9 cellular contexts compared by ENCODE assay signal in genomic region chr1:202237052-202237451, GRCh38. TPM values are rescaled to one million over a fixed set of nuclear protein-coding genes. Genes with fewer than 3 reads are reported as not detected.
DNase-seq lines count a peak whose midpoint lies in the region; ATAC-seq and TF ChIP-seq lines count a peak whose summit lies in the region.
"Had no signal": no experiment of that assay in that cellular context is flagged by ENCODE, and none has a peak within 500 bp of the region (broad histone marks: within the 10 kb centered on the region; RNA-seq: fewer than 3 reads in every experiment).

No MANE protein-coding gene starts in this region.

- H3K36me3 Mint-ChIP-seq in type B pancreatic cell = no peaks in the 10 kb centered on the region

- ATAC-seq in left lobe of liver (peak; percentile 76), GM18511 (IDR thresholded peaks at IDR 0.05; ENCODE audit: unreplicated experiment) (no peak)

- H3K4me3 ChIP-seq in H7 (ENCODE audit: insufficient read depth, low read depth, low read length) = no peak overlapping the region
- H3K4me3 ChIP-seq: SK-N-MC had no signal

- H3K27me3 Mint-ChIP-seq in type B pancreatic cell = peaks cover 28% of the 10 kb centered on the region

- H3K36me3 ChIP-seq in H7 (replicated peaks; ENCODE audit: control insufficient read depth, insufficient read depth, low read length) = no peaks in the 10 kb centered on the region

- DNase-seq in DMS 273 (lab: John Stamatoyannopoulos, UW; ENCODE audit: unreplicated experiment) = peak; percentile 91
- peak; percentile 93 for DNase-seq in H7
- DNase-seq in NCI-H345 treated with DMSO at 0.1 percent for 48 hours (lab: John Stamatoyannopoulos, UW; ENCODE audit: unreplicated experiment) = peak; percentile 52
- peak; percentile 24 for DNase-seq in amniotic epithelial cell (ENCODE audit: low read depth)
- no peak for DNase-seq in left lobe of liver (ENCODE audit: low spot score)
- DNase-seq in type B pancreatic cell (ENCODE audit: extremely low spot score, unreplicated experiment) = no peak
- DNase-seq in epidermal melanocyte (ENCODE audit: insufficient read length, low spot score) = no peak

- H3K4me1 Mint-ChIP-seq in type B pancreatic cell (ENCODE audit: unreplicated experiment) = peaks cover 6% of the 10 kb centered on the region

- H3K27ac Mint-ChIP-seq in type B pancreatic cell = peak overlapping the region; percentile 50

- no peak overlapping the region for H3K4me3 Mint-ChIP-seq in type B pancreatic cell

- TF ChIP-seq CTCF in type B pancreatic cell (conservative IDR thresholded peaks at IDR 0.05) = peak; percentile 69

- H3K27me3 ChIP-seq in H7 (ENCODE audit: control insufficient read depth, insufficient read depth, low read length) = no peaks in the 10 kb centered on the region; the same call in 1 of the 2 replicates

- no peaks in the 10 kb centered on the region for H3K9me3 Mint-ChIP-seq in type B pancreatic cell

RNA-seq across cellular contexts. Expression of gene LGR6, which starts 43.5 kb away (rescaled TPM):
- total RNA-seq in H7 (2014; rRNA removed; shearing (Covaris generic)) = 0.24 and 0.41 TPM in 2 replicates
- total RNA-seq in left lobe of liver = 1.4 TPM
- total RNA-seq in type B pancreatic cell (ENCODE audit: low replicate concordance) = 2.8 and 6.9 TPM in 2 replicates

Comparison
In these comparisons a context has a peak if more than half of its experiments do, and no peak if none do; other contexts are left out.
1. DNase-seq: peak in DMS 273 (single experiment), H7 (single experiment), NCI-H345 treated with DMSO at 0.1 percent for 48 hours (single experiment) and amniotic epithelial cell (single experiment); none in left lobe of liver (single experiment), type B pancreatic cell (single experiment) and epidermal melanocyte (single experiment).